ENCODE assay signal across 15 cellular contexts in genomic region chr17:45934044-45934979, GRCh38.
"Had no signal": no experiment of that assay in that cellular context is flagged by ENCODE, and none has a peak within 500 bp of the region (broad histone marks: within the 10 kb centered on the region; RNA-seq: fewer than 3 reads in every experiment).

No MANE protein-coding gene starts in this region.

- H3K4me3 ChIP-seq: colonic mucosa, sigmoid colon, skin epidermis, suprapubic skin, tibial artery, upper lobe of right lung, vagina had no signal

- H3K27ac ChIP-seq: colonic mucosa, sigmoid colon, tibial artery, upper lobe of right lung had no signal

- H3K4me1 ChIP-seq: colonic mucosa, sigmoid colon, suprapubic skin, tibial artery, upper lobe of right lung, vagina had no signal

- H3K9me3 ChIP-seq: colonic mucosa, sigmoid colon, suprapubic skin, tibial artery, upper lobe of right lung, vagina had no signal

- DNase-seq: cerebellar nuclear complex; colonic mucosa; dermis blood vessel endothelial cell; effector CD8-positive, alpha-beta T cell; left cardiac atrium; left ventricle myocardium superior; mesendoderm; naive B cell; sigmoid colon; stimulated activated naive CD4-positive, alpha-beta T cell treated with Interleukin-2 at 50 U/mL for 16 hours; tibial artery; upper lobe of right lung had no signal

- H3K36me3 ChIP-seq: colonic mucosa, sigmoid colon, suprapubic skin, tibial artery, upper lobe of right lung, vagina had no signal

- H3K27me3 ChIP-seq: colonic mucosa, sigmoid colon, suprapubic skin, upper lobe of right lung, vagina had no signal
